1 cellular context compared by ENCODE assay signal in genomic region chr4:121221201-121221600, GRCh38.
TF ChIP-seq lines count a peak whose summit lies in the region.

No MANE protein-coding gene starts in this region.

TF ChIP-seq in GM12878, 131 proteins besides CTCF, POLR2A, EP300 and RAD21:
- TF ChIP-seq ETV6 (conservative IDR thresholded peaks at IDR 0.05 in 1 of 2, IDR thresholded peaks at IDR 0.05 in 1 of 2; ENCODE audit: borderline replicate concordance in 1 of 2, low read depth in 1 of 2) = no peak
- TF ChIP-seq RELA (IDR thresholded peaks at IDR 0.05; ENCODE audit: borderline replicate concordance, partially characterized antibody) = no peak
- no peak for TF ChIP-seq SMC3 (IDR thresholded peaks at IDR 0.05; ENCODE audit: borderline replicate concordance, low read length)
- peak; percentile 90 for TF ChIP-seq RAD51 (IDR thresholded peaks at IDR 0.05)
- TF ChIP-seq BHLHE40 (IDR thresholded peaks at IDR 0.05; ENCODE audit: borderline replicate concordance in 1 of 2, low read depth in 2 of 2, low read length in 1 of 2) = 0 out of 4 replicates have a peak, but pooled peaks of 1 of the 2 experiments have one; percentile 19
- no peak for TF ChIP-seq MEF2A (IDR thresholded peaks at IDR 0.05; ENCODE audit: insufficient read depth, low read depth, low read length)
